Comparison of ENCODE assay signal across 2 cellular contexts in the genomic region with DNA sequence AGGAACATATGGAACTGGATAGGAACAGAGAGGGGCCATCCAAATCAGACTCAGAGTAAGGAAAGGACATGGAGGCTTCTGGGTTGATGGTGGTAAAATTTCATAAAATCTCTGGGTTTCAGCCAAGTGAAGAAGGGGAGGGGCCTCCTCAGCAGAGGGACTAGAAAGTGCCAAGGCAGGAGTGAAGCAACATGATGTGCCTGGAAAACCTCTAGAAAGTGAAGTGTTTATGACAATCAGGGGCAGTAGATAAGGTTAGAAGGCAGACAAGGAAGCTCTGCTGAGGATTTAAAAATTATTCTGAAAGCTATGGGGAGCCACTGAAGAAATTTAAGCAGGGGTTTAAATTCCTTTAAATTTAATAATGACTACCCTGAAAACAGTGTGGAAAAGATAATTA.
TF ChIP-seq lines count a peak whose summit lies in the region.

No MANE protein-coding gene starts in this region.

TF ChIP-seq in HCT116, 20 proteins besides CTCF, POLR2A, EP300 and RAD21 (continued from another document):
- TF ChIP-seq, protein P1, sequence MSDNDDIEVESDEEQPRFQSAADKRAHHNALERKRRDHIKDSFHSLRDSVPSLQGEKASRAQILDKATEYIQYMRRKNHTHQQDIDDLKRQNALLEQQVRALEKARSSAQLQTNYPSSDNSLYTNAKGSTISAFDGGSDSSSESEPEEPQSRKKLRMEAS (IDR thresholded peaks at IDR 0.05): no peak
- TF ChIP-seq, protein P2, sequence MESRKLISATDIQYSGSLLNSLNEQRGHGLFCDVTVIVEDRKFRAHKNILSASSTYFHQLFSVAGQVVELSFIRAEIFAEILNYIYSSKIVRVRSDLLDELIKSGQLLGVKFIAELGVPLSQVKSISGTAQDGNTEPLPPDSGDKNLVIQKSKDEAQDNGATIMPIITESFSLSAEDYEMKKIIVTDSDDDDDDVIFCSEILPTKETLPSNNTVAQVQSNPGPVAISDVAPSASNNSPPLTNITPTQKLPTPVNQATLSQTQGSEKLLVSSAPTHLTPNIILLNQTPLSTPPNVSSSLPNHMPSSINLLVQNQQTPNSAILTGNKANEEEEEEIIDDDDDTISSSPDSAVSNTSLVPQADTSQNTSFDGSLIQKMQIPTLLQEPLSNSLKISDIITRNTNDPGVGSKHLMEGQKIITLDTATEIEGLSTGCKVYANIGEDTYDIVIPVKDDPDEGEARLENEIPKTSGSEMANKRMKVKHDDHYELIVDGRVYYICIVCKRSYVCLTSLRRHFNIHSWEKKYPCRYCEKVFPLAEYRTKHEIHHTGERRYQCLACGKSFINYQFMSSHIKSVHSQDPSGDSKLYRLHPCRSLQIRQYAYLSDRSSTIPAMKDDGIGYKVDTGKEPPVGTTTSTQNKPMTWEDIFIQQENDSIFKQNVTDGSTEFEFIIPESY (IDR thresholded peaks at IDR 0.05; ENCODE audit: extremely low read depth, insufficient replicate concordance, low read length): no peak
- TF ChIP-seq YY1 (IDR thresholded peaks at IDR 0.05; ENCODE audit: extremely low read depth, insufficient replicate concordance, low read depth, low read length) (no peak), FOSL1 (IDR thresholded peaks at IDR 0.05; ENCODE audit: low read depth) (no peak), TCF7L2 (IDR thresholded peaks at IDR 0.05; ENCODE audit: borderline replicate concordance, extremely low read depth, insufficient read depth, insufficient read length) (no peak), SP1 (IDR thresholded peaks at IDR 0.05; ENCODE audit: low read depth) (no peak), ZFX (IDR thresholded peaks at IDR 0.05) (no peak), CEBPB (IDR thresholded peaks at IDR 0.05; ENCODE audit: low read depth) (no peak), ELF1 (IDR thresholded peaks at IDR 0.05; ENCODE audit: borderline replicate concordance, low read depth) (no peak), ZNF274 (IDR thresholded peaks at IDR 0.05; ENCODE audit: low read depth, low read length) (no peak), CBX3 (IDR thresholded peaks at IDR 0.05; ENCODE audit: low read depth) (no peak)
- TF ChIP-seq, protein P3, sequence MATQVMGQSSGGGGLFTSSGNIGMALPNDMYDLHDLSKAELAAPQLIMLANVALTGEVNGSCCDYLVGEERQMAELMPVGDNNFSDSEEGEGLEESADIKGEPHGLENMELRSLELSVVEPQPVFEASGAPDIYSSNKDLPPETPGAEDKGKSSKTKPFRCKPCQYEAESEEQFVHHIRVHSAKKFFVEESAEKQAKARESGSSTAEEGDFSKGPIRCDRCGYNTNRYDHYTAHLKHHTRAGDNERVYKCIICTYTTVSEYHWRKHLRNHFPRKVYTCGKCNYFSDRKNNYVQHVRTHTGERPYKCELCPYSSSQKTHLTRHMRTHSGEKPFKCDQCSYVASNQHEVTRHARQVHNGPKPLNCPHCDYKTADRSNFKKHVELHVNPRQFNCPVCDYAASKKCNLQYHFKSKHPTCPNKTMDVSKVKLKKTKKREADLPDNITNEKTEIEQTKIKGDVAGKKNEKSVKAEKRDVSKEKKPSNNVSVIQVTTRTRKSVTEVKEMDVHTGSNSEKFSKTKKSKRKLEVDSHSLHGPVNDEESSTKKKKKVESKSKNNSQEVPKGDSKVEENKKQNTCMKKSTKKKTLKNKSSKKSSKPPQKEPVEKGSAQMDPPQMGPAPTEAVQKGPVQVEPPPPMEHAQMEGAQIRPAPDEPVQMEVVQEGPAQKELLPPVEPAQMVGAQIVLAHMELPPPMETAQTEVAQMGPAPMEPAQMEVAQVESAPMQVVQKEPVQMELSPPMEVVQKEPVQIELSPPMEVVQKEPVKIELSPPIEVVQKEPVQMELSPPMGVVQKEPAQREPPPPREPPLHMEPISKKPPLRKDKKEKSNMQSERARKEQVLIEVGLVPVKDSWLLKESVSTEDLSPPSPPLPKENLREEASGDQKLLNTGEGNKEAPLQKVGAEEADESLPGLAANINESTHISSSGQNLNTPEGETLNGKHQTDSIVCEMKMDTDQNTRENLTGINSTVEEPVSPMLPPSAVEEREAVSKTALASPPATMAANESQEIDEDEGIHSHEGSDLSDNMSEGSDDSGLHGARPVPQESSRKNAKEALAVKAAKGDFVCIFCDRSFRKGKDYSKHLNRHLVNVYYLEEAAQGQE (IDR thresholded peaks at IDR 0.05; ENCODE audit: low read depth): no peak
- TF ChIP-seq, protein P4, sequence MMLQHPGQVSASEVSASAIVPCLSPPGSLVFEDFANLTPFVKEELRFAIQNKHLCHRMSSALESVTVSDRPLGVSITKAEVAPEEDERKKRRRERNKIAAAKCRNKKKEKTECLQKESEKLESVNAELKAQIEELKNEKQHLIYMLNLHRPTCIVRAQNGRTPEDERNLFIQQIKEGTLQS (IDR thresholded peaks at IDR 0.05): no peak
TF ChIP-seq in HCT116: peak in this region for 0.

TF ChIP-seq in H1, 55 proteins besides CTCF, POLR2A, EP300 and RAD21:
- TF ChIP-seq YY1 (IDR thresholded peaks at IDR 0.05; ENCODE audit: low read depth, low read length) (no peak), TAF7 (optimal IDR thresholded peaks at IDR 0.05; ENCODE audit: borderline replicate concordance, low read depth, low read length) (no peak), FOSL1 (IDR thresholded peaks at IDR 0.05; ENCODE audit: insufficient read depth, low read depth, low read length) (no peak)
